ENCODE assay signal across 8 cellular contexts in genomic region chr7:36291387-36292316, GRCh38.
A peak's percentile ranks its signal among the peaks of the same experiment; 100 is the strongest.
DNase-seq lines count a peak whose midpoint lies in the region; ATAC-seq lines count a peak whose summit lies in the region.

No MANE protein-coding gene starts in this region.

- H3K4me3 ChIP-seq in mesodermal cell (ENCODE audit: extremely low read depth, insufficient read depth, low read length, poor library complexity, severe bottlenecking) = no peak overlapping the region

- peak overlapping the region in 1 of 2 donors; percentile 59 for H3K27ac Mint-ChIP-seq in effector memory CD8-positive, alpha-beta T cell

- no peaks in the 10 kb centered on the region for H3K36me3 ChIP-seq in mesodermal cell (ENCODE audit: control insufficient read depth, insufficient read depth, low read length)

- no peaks in the 10 kb centered on the region for H3K9me3 Mint-ChIP-seq in effector memory CD8-positive, alpha-beta T cell

- peaks cover 13% of the 10 kb centered on the region for H3K36me3 Mint-ChIP-seq in effector memory CD8-positive, alpha-beta T cell (ENCODE audit: insufficient read depth)

- peaks cover 0 to 7% of the 10 kb centered on the region in 2 donors for H3K27me3 Mint-ChIP-seq in effector memory CD8-positive, alpha-beta T cell

- ATAC-seq in HG03558 (IDR thresholded peaks at IDR 0.05; ENCODE audit: extremely low read depth, unreplicated experiment) (peak; percentile 54), GM19455 (IDR thresholded peaks at IDR 0.05; ENCODE audit: unreplicated experiment) (no peak)
- no peak for ATAC-seq in effector memory CD8-positive, alpha-beta T cell (replicated peaks)

- H3K4me1 Mint-ChIP-seq in effector memory CD8-positive, alpha-beta T cell (ENCODE audit: low read depth in 2 of 2) = peaks cover 28 to 37% of the 10 kb centered on the region in 2 donors

- DNase-seq in GF-D8 (lab: John Stamatoyannopoulos, UW) (peak; percentile 49), NCI-H82 (lab: John Stamatoyannopoulos, UW) (peak; percentile 89)
- peak; percentile 37 to 74 for DNase-seq in activated CD8-positive, alpha-beta memory T cell treated with anti-CD3 and anti-CD28 coated beads for 1 hour (ENCODE audit: extremely low read depth in 1 of 2, low read depth in 1 of 2)
- peak; percentile 66 to 71 (median 69) for DNase-seq in effector memory CD8-positive, alpha-beta T cell
- peak; percentile 59 for DNase-seq in stimulated activated CD8-positive, alpha-beta memory T cell treated with anti-CD3 and anti-CD28 coated beads, Interleukin-15, amount 100 ng/mL, for 1 hour (ENCODE audit: low read depth)

- WGBS in mesodermal cell (ENCODE audit: insufficient coverage in 2 of 2), 2 experiments = 36 to 41% methylated on average over 10 to 15 of the region's 18 CpGs

- peak overlapping the region; percentile 1 for H3K27ac ChIP-seq in mesodermal cell (ENCODE audit: low read depth, low read length, severe bottlenecking)

- peak overlapping the region; percentile 56 to 64 for H3K4me3 Mint-ChIP-seq in effector memory CD8-positive, alpha-beta T cell

- peaks cover 13% of the 10 kb centered on the region for H3K4me1 ChIP-seq in mesodermal cell (ENCODE audit: control insufficient read depth, insufficient read depth, low read length, poor library complexity, severe bottlenecking)

- H3K9me3 ChIP-seq in mesodermal cell (ENCODE audit: control insufficient read depth, low read length) = no peaks in the 10 kb centered on the region
